ENCODE assay signal across 6 cellular contexts in genomic region chr9:113296247-113296646, GRCh38. TPM values are rescaled to one million over a fixed set of nuclear protein-coding genes. Genes with fewer than 3 reads are reported as not detected.
"Had no signal": no experiment of that assay in that cellular context is flagged by ENCODE, and none has a peak within 500 bp of the region (broad histone marks: within the 10 kb centered on the region; RNA-seq: fewer than 3 reads in every experiment).

No MANE protein-coding gene starts in this region.

RNA-seq across cellular contexts. Expression of gene RNF183, which starts 6.9 kb away (rescaled TPM):
- total RNA-seq: activated CD4-positive, alpha-beta T cell treated with anti-CD3 and anti-CD28 coated beads, Interleukin-2, amount 10 ng/mL, durations not matched to agents 7 days and 5 days; activated CD8-positive, alpha-beta memory T cell treated with anti-CD3 and anti-CD28 coated beads, Interleukin-2, amount 10 ng/mL, durations not matched to agents 7 days and 5 days; activated CD8-positive, alpha-beta T cell treated with anti-CD3 and anti-CD28 coated beads, Interleukin-2, amount 10 ng/mL, durations not matched to agents 7 days and 5 days; ascending aorta; T-helper 1 cell treated with Interleukin-12 subunit alpha and Interleukin-12 subunit beta and Interleukin-4 antibody, amounts not matched to agents 30 ng/mL and 1 ng/mL, for 36 hours; T-helper 17 cell had no signal

RNA-seq across cellular contexts. Expression of gene BSPRY, which starts 53.1 kb away (rescaled TPM):
- total RNA-seq: ascending aorta had no signal
